1 cellular context compared by ENCODE assay signal in genomic region chr14:49620182-49621113, GRCh38.
TF ChIP-seq lines count a peak whose summit lies in the region.

TSS of gene MGAT2 (plus strand) at chr14:49620799. CDS start at chr14:49621269, 470 bp downstream.
TSS of gene RPL36AL (minus strand) at chr14:49620626. CDS start at chr14:49619104, 1,522 bp downstream.

TF ChIP-seq in WTC11, 78 proteins besides CTCF, POLR2A, EP300 and RAD21 (continued from another document):
- TF ChIP-seq NFE2L1 (CRISPR knock-in tag; IDR thresholded peaks at IDR 0.05) (0 out of 2 replicates have a peak, but pooled peaks have one; percentile 1), TP53 (CRISPR knock-in tag; IDR thresholded peaks at IDR 0.05) (0 out of 2 replicates have a peak, but pooled peaks have one; percentile 9), ZNF425 (CRISPR knock-in tag; conservative IDR thresholded peaks at IDR 0.05) (no peak), E2F4 (CRISPR knock-in tag; IDR thresholded peaks at IDR 0.05; ENCODE audit: borderline replicate concordance, low read depth) (peak; percentile 46; the same call in 1 of the 2 replicates), ZNF317 (CRISPR knock-in tag; IDR thresholded peaks at IDR 0.05; ENCODE audit: borderline replicate concordance, low read depth) (no peak), USF1 (CRISPR knock-in tag; IDR thresholded peaks at IDR 0.05) (peak; percentile 87; the same call in 1 of the 2 replicates), SMAD3 (CRISPR knock-in tag; IDR thresholded peaks at IDR 0.05; ENCODE audit: borderline replicate concordance) (peak; percentile 4; the same call in 1 of the 2 replicates), GABPB1 (CRISPR knock-in tag; IDR thresholded peaks at IDR 0.05) (peak; percentile 67; the same call in 1 of the 2 replicates), NR3C1 (CRISPR knock-in tag; conservative IDR thresholded peaks at IDR 0.05; ENCODE audit: low read depth) (peak; percentile 23; the same call in 1 of the 2 replicates), FOXP4 (CRISPR knock-in tag; IDR thresholded peaks at IDR 0.05) (peak; percentile 36), MAX (CRISPR knock-in tag; IDR thresholded peaks at IDR 0.05) (peak; percentile 70), ARID4B (CRISPR knock-in tag; IDR thresholded peaks at IDR 0.05; ENCODE audit: borderline replicate concordance) (0 out of 2 replicates have a peak, but pooled peaks have one; percentile 1), EMX1 (CRISPR knock-in tag; IDR thresholded peaks at IDR 0.05) (no peak), MYBL2 (CRISPR knock-in tag; IDR thresholded peaks at IDR 0.05) (peak; percentile 85), IRF1 (CRISPR knock-in tag; IDR thresholded peaks at IDR 0.05) (peak; percentile 22; the same call in 1 of the 2 replicates), TEAD1 (CRISPR knock-in tag; IDR thresholded peaks at IDR 0.05) (0 out of 2 replicates have a peak, but pooled peaks have one; percentile 33)
